8 cellular contexts compared by ENCODE assay signal in genomic region chr11:117985953-117986887, GRCh38. TPM values are rescaled to one million over a fixed set of nuclear protein-coding genes. Genes with fewer than 3 reads are reported as not detected.
A peak's percentile ranks its signal among the peaks of the same experiment; 100 is the strongest.
DNase-seq lines count a peak whose midpoint lies in the region; ATAC-seq and TF ChIP-seq lines count a peak whose summit lies in the region.

Gene IL10RA (plus strand): TSS chr11:117986394. CDS start chr11:117986468, 74 bp downstream.

- H3K9me2 ChIP-seq in DOHH2 (replicated peaks; ENCODE audit: control insufficient read depth, low read length), result no peaks in the 10 kb centered on the region

- TF ChIP-seq CTCF in DOHH2 (IDR thresholded peaks at IDR 0.05; ENCODE audit: low read depth, low read length, poor library complexity, severe bottlenecking), result peak; percentile 31

- peaks cover 49% of the 10 kb centered on the region for H3K79me2 ChIP-seq in DOHH2 (ENCODE audit: control insufficient read depth, low read length)

- H3K27me3 Mint-ChIP-seq in IgD-negative memory B cell, result no peaks in the 10 kb centered on the region
- H3K27me3 Mint-ChIP-seq in T-helper 1 cell treated with Interleukin-12 subunit alpha and Interleukin-12 subunit beta and Interleukin-4 antibody, amounts not matched to agents 30 μg/mL and 1 μg/mL, for 36 hours (ENCODE audit: low read depth), result peaks cover 6% of the 10 kb centered on the region

- H3K27ac ChIP-seq in DOHH2 (ENCODE audit: low read depth, low read length), result peak within 1 kb of the TSS; percentile 76

- peak; percentile 86 for ATAC-seq in GM21381 (IDR thresholded peaks at IDR 0.05; ENCODE audit: unreplicated experiment)

- H3K27me3 ChIP-seq in DOHH2 (ENCODE audit: control insufficient read depth, low read length), result no peaks in the 10 kb centered on the region
- H3K27me3 ChIP-seq in iPS-15b (ENCODE audit: control insufficient read depth, insufficient read depth, low read length), result peaks cover 33% of the 10 kb centered on the region

- peaks cover 12% of the 10 kb centered on the region for H3K36me3 Mint-ChIP-seq in IgD-negative memory B cell
- peaks cover 66% of the 10 kb centered on the region for H3K36me3 Mint-ChIP-seq in T-helper 1 cell treated with Interleukin-12 subunit alpha and Interleukin-12 subunit beta and Interleukin-4 antibody, amounts not matched to agents 30 μg/mL and 1 μg/mL, for 36 hours (ENCODE audit: low read depth)

- H3F3A ChIP-seq in DOHH2 (ENCODE audit: control insufficient read depth, insufficient read depth), result peaks cover 3% of the 10 kb centered on the region; the same call in 1 of the 2 replicates

- H3K36me3 ChIP-seq in DOHH2 (ENCODE audit: control insufficient read depth, low read length) (peaks cover 54% of the 10 kb centered on the region), iPS-15b (ENCODE audit: control insufficient read depth, insufficient read depth, low read length) (no peaks in the 10 kb centered on the region)

- peak within 1 kb of the TSS; percentile 92 to 98 (median 97) for H3K27ac Mint-ChIP-seq in IgD-negative memory B cell
- peak within 1 kb of the TSS; percentile 91 for H3K27ac Mint-ChIP-seq in T-helper 1 cell treated with Interleukin-12 subunit alpha and Interleukin-12 subunit beta and Interleukin-4 antibody, amounts not matched to agents 30 μg/mL and 1 μg/mL, for 36 hours

- peak within 1 kb of the TSS; percentile 92 to 99 (median 96) for H3K4me3 Mint-ChIP-seq in IgD-negative memory B cell
- peak within 1 kb of the TSS; percentile 93 for H3K4me3 Mint-ChIP-seq in T-helper 1 cell treated with Interleukin-12 subunit alpha and Interleukin-12 subunit beta and Interleukin-4 antibody, amounts not matched to agents 30 μg/mL and 1 μg/mL, for 36 hours

- H3K9me3 ChIP-seq in DOHH2 (ENCODE audit: control insufficient read depth, insufficient read depth, low read length), result peaks cover 4% of the 10 kb centered on the region; the same call in 1 of the 2 replicates
- no peaks in the 10 kb centered on the region for H3K9me3 ChIP-seq in iPS-15b (ENCODE audit: control insufficient read depth, insufficient read depth, low read length)

- peak within 1 kb of the TSS; percentile 91 for H3K4me2 ChIP-seq in DOHH2 (ENCODE audit: low read length)

- H3K4me3 ChIP-seq in DOHH2 (ENCODE audit: low read length) (peak within 1 kb of the TSS; percentile 86), iPS-15b (ENCODE audit: low read depth, low read length) (peak within 1 kb of the TSS; percentile 61), skeletal muscle cell (ENCODE audit: low read depth, low read length) (peak within 1 kb of the TSS; percentile 45)

- H3K9ac ChIP-seq in iPS-15b (ENCODE audit: low read depth, low read length), result no peak within 1 kb of the TSS

- DNase-seq in anterior cingulate cortex (lab: John Stamatoyannopoulos, UW), result peak in 54 of 58 donors; percentile 24 to 82 (median 63)
- DNase-seq in skeletal muscle cell (ENCODE audit: low read depth), result no peak
- no peak for DNase-seq in NCI-H1694 (lab: John Stamatoyannopoulos, UW)

- H3K4me1 ChIP-seq in DOHH2 (ENCODE audit: control insufficient read depth, low read length) (peaks cover 62% of the 10 kb centered on the region), iPS-15b (ENCODE audit: control insufficient read depth, insufficient read depth, low read length) (no peaks in the 10 kb centered on the region)

- no peaks in the 10 kb centered on the region; the same call in 1 of the 2 replicates for H4K20me1 ChIP-seq in DOHH2 (ENCODE audit: control insufficient read depth, insufficient read depth, low read depth, low read length)

- H3K4me1 Mint-ChIP-seq in IgD-negative memory B cell, result peaks cover 31 to 51% (median 32%) of the 10 kb centered on the region in 3 donors
- H3K4me1 Mint-ChIP-seq in T-helper 1 cell treated with Interleukin-12 subunit alpha and Interleukin-12 subunit beta and Interleukin-4 antibody, amounts not matched to agents 30 μg/mL and 1 μg/mL, for 36 hours (ENCODE audit: low read depth), result peaks cover 56% of the 10 kb centered on the region

- H3K9me3 Mint-ChIP-seq in IgD-negative memory B cell, result no peaks in the 10 kb centered on the region
- no peaks in the 10 kb centered on the region for H3K9me3 Mint-ChIP-seq in T-helper 1 cell treated with Interleukin-12 subunit alpha and Interleukin-12 subunit beta and Interleukin-4 antibody, amounts not matched to agents 30 μg/mL and 1 μg/mL, for 36 hours

RNA-seq across cellular contexts. Expression of gene IL10RA, which starts in this region (rescaled TPM):
- 97.1 TPM for polyA plus RNA-seq in IgD-negative memory B cell

Comparison
In these comparisons a context has a peak if more than half of its experiments do, and no peak if none do; other contexts are left out.
1. DNase-seq: peak in anterior cingulate cortex (54 of 58); none in skeletal muscle cell (single experiment) and NCI-H1694 (single experiment).
2. Peak in every context shown above with its lines, with median percentiles within 50 percentile points of each other: H3K4me3 ChIP-seq.